1 cellular context compared by ENCODE assay signal in genomic region chr12:69936214-69936731, GRCh38.
TF ChIP-seq lines count a peak whose summit lies in the region.

No MANE protein-coding gene starts in this region.

TF ChIP-seq in H1, 55 proteins besides CTCF, POLR2A, EP300 and RAD21 (continued from another document):
- TF ChIP-seq CREB1 (IDR thresholded peaks at IDR 0.05) = no peak
- TF ChIP-seq TBP (IDR thresholded peaks at IDR 0.05; ENCODE audit: low read depth, low read length) = peak; percentile 20; the same call in 1 of the 2 replicates
- TF ChIP-seq BRCA1 (IDR thresholded peaks at IDR 0.05; ENCODE audit: low read depth, low read length) = no peak
- TF ChIP-seq SIN3A (conservative IDR thresholded peaks at IDR 0.05 in 1 of 2, IDR thresholded peaks at IDR 0.05 in 1 of 2; ENCODE audit: low read depth in 1 of 2, low read length in 2 of 2) = no peak
- TF ChIP-seq EZH2 (IDR thresholded peaks at IDR 0.05; ENCODE audit: low read depth, low read length, severe bottlenecking) = no peak
- TF ChIP-seq PHF8 (conservative IDR thresholded peaks at IDR 0.05; ENCODE audit: low read depth, low read length) = no peak
- peak; percentile 100 for TF ChIP-seq ASH2L (IDR thresholded peaks at IDR 0.05; ENCODE audit: low read length)
- TF ChIP-seq KDM5A (IDR thresholded peaks at IDR 0.05; ENCODE audit: low read length) = no peak
- TF ChIP-seq TAF1 (IDR thresholded peaks at IDR 0.05; ENCODE audit: low read depth, low read length) = 0 out of 2 replicates have a peak, but pooled peaks have one; percentile 20
- no peak for TF ChIP-seq CHD7 (IDR thresholded peaks at IDR 0.05; ENCODE audit: insufficient replicate concordance, low read length)
- TF ChIP-seq HDAC2 (IDR thresholded peaks at IDR 0.05; ENCODE audit: borderline replicate concordance in 1 of 2, low read depth in 2 of 2, low read length in 2 of 2) = 0 out of 4 replicates have a peak, but pooled peaks of 1 of the 2 experiments have one; percentile 45
- no peak for TF ChIP-seq BACH1 (IDR thresholded peaks at IDR 0.05; ENCODE audit: low read length)
- no peak for TF ChIP-seq RNF2 (IDR thresholded peaks at IDR 0.05; ENCODE audit: borderline replicate concordance, low read depth, low read length, missing control alignments, poor library complexity, severe bottlenecking)
- TF ChIP-seq RBBP5 (IDR thresholded peaks at IDR 0.05; ENCODE audit: borderline replicate concordance, low read depth, low read length) = peak; percentile 100
- peak in 1 of 2 experiments; percentile 18 for TF ChIP-seq BCL11A (IDR thresholded peaks at IDR 0.05; ENCODE audit: low read depth in 2 of 2, low read length in 2 of 2)
- TF ChIP-seq JUND (IDR thresholded peaks at IDR 0.05; ENCODE audit: low read length) = no peak
- TF ChIP-seq GABPA (IDR thresholded peaks at IDR 0.05; ENCODE audit: borderline replicate concordance, insufficient read depth, low read length) = no peak
- TF ChIP-seq RXRA (IDR thresholded peaks at IDR 0.05; ENCODE audit: insufficient read depth, low read depth, low read length) = no peak
- TF ChIP-seq FOSL1 (IDR thresholded peaks at IDR 0.05; ENCODE audit: insufficient read depth, low read depth, low read length) = no peak
- no peak for TF ChIP-seq TAF7 (optimal IDR thresholded peaks at IDR 0.05; ENCODE audit: borderline replicate concordance, low read depth, low read length)
- no peak for TF ChIP-seq RFX5 (IDR thresholded peaks at IDR 0.05; ENCODE audit: borderline replicate concordance, low read depth, low read length)
- no peak for TF ChIP-seq SIX5 (IDR thresholded peaks at IDR 0.05; ENCODE audit: low read depth, low read length)
- TF ChIP-seq TEAD4 (IDR thresholded peaks at IDR 0.05; ENCODE audit: low read depth, low read length) = no peak; the same call in 1 of the 2 replicates
- TF ChIP-seq CHD2 (IDR thresholded peaks at IDR 0.05; ENCODE audit: low read length) = peak; percentile 43; the same call in 1 of the 2 replicates
- no peak for TF ChIP-seq GTF2F1 (IDR thresholded peaks at IDR 0.05; ENCODE audit: borderline replicate concordance, low read depth, low read length)
- no peak for TF ChIP-seq CEBPB (IDR thresholded peaks at IDR 0.05; ENCODE audit: low read depth, low read length)
- TF ChIP-seq SP1 (IDR thresholded peaks at IDR 0.05; ENCODE audit: low read depth, low read length) = peak; percentile 98
- TF ChIP-seq CBX5 (IDR thresholded peaks at IDR 0.05; ENCODE audit: low read depth, low read length) = no peak
- TF ChIP-seq, protein P1, sequence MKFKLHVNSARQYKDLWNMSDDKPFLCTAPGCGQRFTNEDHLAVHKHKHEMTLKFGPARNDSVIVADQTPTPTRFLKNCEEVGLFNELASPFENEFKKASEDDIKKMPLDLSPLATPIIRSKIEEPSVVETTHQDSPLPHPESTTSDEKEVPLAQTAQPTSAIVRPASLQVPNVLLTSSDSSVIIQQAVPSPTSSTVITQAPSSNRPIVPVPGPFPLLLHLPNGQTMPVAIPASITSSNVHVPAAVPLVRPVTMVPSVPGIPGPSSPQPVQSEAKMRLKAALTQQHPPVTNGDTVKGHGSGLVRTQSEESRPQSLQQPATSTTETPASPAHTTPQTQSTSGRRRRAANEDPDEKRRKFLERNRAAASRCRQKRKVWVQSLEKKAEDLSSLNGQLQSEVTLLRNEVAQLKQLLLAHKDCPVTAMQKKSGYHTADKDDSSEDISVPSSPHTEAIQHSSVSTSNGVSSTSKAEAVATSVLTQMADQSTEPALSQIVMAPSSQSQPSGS (IDR thresholded peaks at IDR 0.05; ENCODE audit: low read length) = peak; percentile 77; the same call in 1 of the 2 replicates
- TF ChIP-seq POLR2AphosphoS5 (IDR thresholded peaks at IDR 0.05; ENCODE audit: low read depth, low read length) = no peak
TF ChIP-seq in H1: peak in this region for 9.
